Comparison of ENCODE assay signal across 7 cellular contexts in the genomic region with DNA sequence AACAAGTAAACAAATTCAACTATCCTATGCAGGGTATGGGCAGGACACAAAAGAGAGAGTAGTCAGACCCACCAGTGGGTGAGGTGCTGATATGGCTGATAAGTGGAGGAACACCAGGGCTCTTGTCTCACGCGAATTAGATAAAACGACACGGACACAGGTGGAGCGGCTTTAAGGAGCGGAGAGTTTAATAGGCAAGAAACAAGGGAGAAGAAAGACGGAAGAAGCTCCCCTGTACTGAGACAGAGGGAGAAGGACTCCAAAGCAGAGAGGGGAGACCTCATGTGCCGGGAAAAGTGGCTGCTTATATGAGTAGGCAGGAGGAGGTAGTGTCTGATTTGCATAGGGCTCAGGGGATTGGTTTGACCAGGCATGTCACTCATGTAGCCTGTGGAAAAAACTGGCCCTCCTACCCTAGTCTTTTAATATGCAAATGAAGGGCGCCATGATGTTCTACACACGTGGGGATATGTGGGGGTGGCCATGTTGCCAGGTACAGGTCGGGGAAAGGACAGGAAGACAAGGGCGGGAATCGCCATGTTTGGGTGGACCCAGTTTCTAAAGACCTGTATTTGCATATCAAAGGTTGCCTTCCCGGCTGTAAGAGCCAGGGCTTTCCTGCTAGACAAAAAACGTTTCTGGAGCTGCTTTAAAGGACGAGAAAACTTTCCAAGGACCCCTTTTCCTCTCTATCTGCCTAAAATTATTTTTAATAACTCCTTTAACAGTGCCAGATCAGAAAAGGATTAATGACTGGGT. TPM values are rescaled to one million over a fixed set of nuclear protein-coding genes. Genes with fewer than 3 reads are reported as not detected.
DNase-seq lines count a peak whose midpoint lies in the region; ATAC-seq and TF ChIP-seq lines count a peak whose summit lies in the region.

No MANE protein-coding gene starts in this region.

- TF ChIP-seq POLR2A in GM18951 (IDR thresholded peaks at IDR 0.05; ENCODE audit: extremely low read depth, insufficient read depth, insufficient read length): peak; percentile 65

- H3K9me3 ChIP-seq in esophagus (ENCODE audit: control insufficient read depth in 2 of 2, insufficient read depth in 1 of 2, low read depth in 1 of 2, low read length in 1 of 2): no peaks in the 10 kb centered on the region

- H3K27ac ChIP-seq in esophagus (ENCODE audit: low read depth in 2 of 2, low read length in 1 of 2): peak overlapping the region; percentile 74 to 80

- no peaks in the 10 kb centered on the region for H3K36me3 ChIP-seq in esophagus (ENCODE audit: control insufficient read depth in 2 of 2, insufficient read depth in 2 of 2, low read length in 1 of 2)

- DNase-seq in NCI-H69 (lab: John Stamatoyannopoulos, UW): peak; percentile 97
- peak; percentile 71 for DNase-seq in activated T-cell treated with anti-CD3 and anti-CD28 coated beads for 4 hours
- DNase-seq in myocyte (ENCODE audit: low read depth): peak; percentile 73
- DNase-seq in stimulated activated CD8-positive, alpha-beta memory T cell treated with anti-CD3 and anti-CD28 coated beads, Interleukin-7, amount 100 ng/mL, for 24 hours (ENCODE audit: low read depth): peak; percentile 56

- peak; percentile 71 for ATAC-seq in HG03139 (IDR thresholded peaks at IDR 0.05; ENCODE audit: unreplicated experiment)

- H3K27me3 ChIP-seq in esophagus (ENCODE audit: control insufficient read depth in 1 of 2, insufficient read depth in 2 of 2, low read length in 2 of 2): no peaks in the 10 kb centered on the region

- in situ Hi-C loops in GM18951 (cut with MboI; ENCODE audit: low sequenced_read_pairs, unreplicated experiment): no loop called here

- peak overlapping the region; percentile 20 to 33 for H3K4me3 ChIP-seq in esophagus (ENCODE audit: low read depth in 1 of 2, low read length in 2 of 2)

- 3 to 4% methylated on average over 16 of the region's 16 CpGs for WGBS in esophagus, 2 donors

- no peaks in the 10 kb centered on the region for H3K4me1 ChIP-seq in esophagus (ENCODE audit: control insufficient read depth in 2 of 2, insufficient read depth in 2 of 2, low read length in 1 of 2)

RNA-seq across cellular contexts. Expression of gene RPGRIP1, which starts 28.8 kb away (rescaled TPM):
- under 1 TPM; 0.11 to 0.14 TPM for polyA plus RNA-seq in esophagus
- total RNA-seq in myocyte: not detected in 2 replicates
- not detected for polyA plus RNA-seq in myocyte (2012)

RNA-seq across cellular contexts. Expression of gene HNRNPC, which starts 39.4 kb away (rescaled TPM):
- polyA plus RNA-seq in esophagus: 100 to 1,000 TPM; 431 to 699 TPM
- total RNA-seq in myocyte: 541 and 590 TPM in 2 replicates
- 375 TPM for polyA plus RNA-seq in myocyte (2012)

Comparison
In these comparisons a context has a peak if more than half of its experiments do, and no peak if none do; other contexts are left out.
1. Peak in every context shown above with its lines: DNase-seq, ATAC-seq, H3K4me3 ChIP-seq and H3K27ac ChIP-seq.